17 cellular contexts compared by ENCODE assay signal in genomic region chr2:11762031-11762430, GRCh38.
"Had no signal": no experiment of that assay in that cellular context is flagged by ENCODE, and none has a peak within 500 bp of the region (broad histone marks: within the 10 kb centered on the region; RNA-seq: fewer than 3 reads in every experiment).

No MANE protein-coding gene starts in this region.

- H3K27ac ChIP-seq: dorsolateral prefrontal cortex, epithelial cell of prostate, foreskin keratinocyte, left ventricle myocardium inferior, ovary, SJCRH30, tibial artery, uterus had no signal

- H3K9me3 ChIP-seq: left ventricle myocardium inferior, ovary, tibial artery, uterus had no signal

- H3K9me3 Mint-ChIP-seq: activated T-helper 1 cell treated with anti-CD3 and anti-CD28 coated beads, Interleukin-12 subunit alpha, Interleukin-12 subunit beta, Interleukin-2, Interleukin-4 antibody, amounts not matched to agents 30 ng/mL and 10 ng/mL and 1 ng/mL, durations not matched to agents 14 hours and 24 hours and 36 hours had no signal

- ATAC-seq: foreskin keratinocyte; stimulated activated naive CD8-positive, alpha-beta T cell treated with anti-CD3 and anti-CD28 coated beads, Interleukin-15, Interleukin-2, amounts not matched to agents 100 U/mL and 50 U/mL, for 24 hours had no signal

- DNase-seq: activated CD4-positive, alpha-beta T cell treated with anti-CD3 and anti-CD28 coated beads, Interleukin-2, amount 50 U/mL, for 1 hour; activated CD8-positive, alpha-beta memory T cell treated with anti-CD3 and anti-CD28 coated beads, Interleukin-2, amount 50 U/mL, for 4 hours; amniotic stem cell; dorsolateral prefrontal cortex; foreskin keratinocyte; left ventricle myocardium inferior; mammary epithelial cell; SJCRH30; stimulated activated CD4-positive, alpha-beta T cell treated with anti-CD3 and anti-CD28 coated beads, Interleukin-12 subunit alpha, Interleukin-12 subunit beta, amount 100 ng/mL, for 4 hours; stimulated activated CD4-positive, alpha-beta T cell treated with anti-CD3 and anti-CD28 coated beads, Interleukin-1b, Interleukin-23, amount 100 ng/mL, for 48 hours; stimulated activated naive CD8-positive, alpha-beta T cell treated with anti-CD3 and anti-CD28 coated beads, Interleukin-15, Interleukin-2, amounts not matched to agents 100 U/mL and 50 U/mL, for 24 hours; substantia nigra; tibial artery; uterus had no signal

- H3K4me3 Mint-ChIP-seq: activated T-helper 1 cell treated with anti-CD3 and anti-CD28 coated beads, Interleukin-12 subunit alpha, Interleukin-12 subunit beta, Interleukin-2, Interleukin-4 antibody, amounts not matched to agents 30 ng/mL and 10 ng/mL and 1 ng/mL, durations not matched to agents 14 hours and 24 hours and 36 hours had no signal

- H3K27me3 ChIP-seq: dorsolateral prefrontal cortex, foreskin keratinocyte, ovary, SJCRH30, tibial artery, uterus had no signal

- H3K4me3 ChIP-seq: dorsolateral prefrontal cortex, left ventricle myocardium inferior, ovary, SJCRH30, tibial artery, uterus had no signal

- H3K36me3 ChIP-seq: ovary, uterus had no signal

- H3K4me1 ChIP-seq: foreskin keratinocyte, SJCRH30, tibial artery, uterus had no signal
